ENCODE assay signal across 8 cellular contexts in genomic region chr3:46359748-46360509, GRCh38. TPM values are rescaled to one million over a fixed set of nuclear protein-coding genes. Genes with fewer than 3 reads are reported as not detected.
DNase-seq lines count a peak whose midpoint lies in the region; ATAC-seq and TF ChIP-seq lines count a peak whose summit lies in the region.

No MANE protein-coding gene starts in this region.

- ATAC-seq in DND-41 (ENCODE audit: insufficient read depth, low read depth) (peak; percentile 34; the same call in 1 of the 3 replicates), GM21786 (IDR thresholded peaks at IDR 0.05; ENCODE audit: unreplicated experiment) (peak; percentile 53), HG03521 (IDR thresholded peaks at IDR 0.05; ENCODE audit: unreplicated experiment) (no peak)

- in situ Hi-C loops in GM13976 (cut with MboI; ENCODE audit: low sequenced_read_pairs, unreplicated experiment) = loop anchor here (10.0 kb wide), 1 partner anchor 85 kb away; no protein-coding TSS in a partner anchor

- no peaks in the 10 kb centered on the region for H3K36me3 ChIP-seq in DND-41 (ENCODE audit: insufficient read depth, low read length)

- H3K9me3 ChIP-seq in DND-41 (ENCODE audit: insufficient read depth, low read length, severe bottlenecking) = no peaks in the 10 kb centered on the region

- no peaks in the 10 kb centered on the region for H3K79me2 ChIP-seq in DND-41 (ENCODE audit: insufficient read depth, low read length)

- no peaks in the 10 kb centered on the region for H4K20me1 ChIP-seq in DND-41 (ENCODE audit: insufficient read depth, low read length)

- no peak overlapping the region for H2AFZ ChIP-seq in DND-41 (ENCODE audit: low read depth, low read length)

- H3K9ac ChIP-seq in DND-41 (ENCODE audit: low read depth, low read length) = no peak overlapping the region

- no peak overlapping the region for H3K4me2 ChIP-seq in DND-41 (ENCODE audit: insufficient read depth, low read length)

- no peak for DNase-seq in DND-41
- peak; percentile 21 for DNase-seq in NCI-H226
- peak; percentile 15 for DNase-seq in fibroblast of the aortic adventitia (ENCODE audit: low read depth)
- no peak for DNase-seq in GM13976 (ENCODE audit: low spot score)
- DNase-seq in germinal center (ENCODE audit: low spot score) = no peak
- no peak for DNase-seq in stimulated activated CD8-positive, alpha-beta memory T cell treated with anti-CD3 and anti-CD28 coated beads, Interleukin-4, amount 100 ng/mL, for 48 hours

- no peak overlapping the region for H3K4me3 ChIP-seq in DND-41 (ENCODE audit: low read depth in 1 of 2, low read length in 2 of 2)
- H3K4me3 ChIP-seq in fibroblast of the aortic adventitia (ENCODE audit: low read depth, low read length) = no peak overlapping the region

- TF ChIP-seq CTCF in DND-41 (IDR thresholded peaks at IDR 0.05; ENCODE audit: borderline replicate concordance, extremely low read depth, low read length, poor library complexity, severe bottlenecking) (no peak), fibroblast of the aortic adventitia (IDR thresholded peaks at IDR 0.05; ENCODE audit: insufficient read depth, low read length) (no peak), GM13976 (IDR thresholded peaks at IDR 0.05; ENCODE audit: borderline replicate concordance, control extremely low read depth, extremely low read depth, insufficient read depth, missing control alignments) (no peak)

- H3K27me3 ChIP-seq in DND-41 (ENCODE audit: insufficient read depth, low read length, poor library complexity) = no peaks in the 10 kb centered on the region

- H3K27ac ChIP-seq in DND-41 (ENCODE audit: low read length) = no peak overlapping the region

- H3K4me1 ChIP-seq in DND-41 (ENCODE audit: insufficient read depth, low read length) = peaks cover 7% of the 10 kb centered on the region

RNA-seq across cellular contexts. Expression of gene CCR2, which starts 6.0 kb away (rescaled TPM):
- under 0.01 TPM in 1 of 2 replicates, not detected in the other for total RNA-seq in fibroblast of the aortic adventitia (ENCODE audit: low replicate concordance)

RNA-seq across cellular contexts. Expression of gene CCR5, which starts 10.8 kb away (rescaled TPM):
- not detected in 2 replicates for total RNA-seq in fibroblast of the aortic adventitia (ENCODE audit: low replicate concordance)

RNA-seq across cellular contexts. Expression of gene CCRL2, which starts 47.1 kb away (rescaled TPM):
- 0.54 TPM in 1 of 2 replicates, not detected in the other for total RNA-seq in fibroblast of the aortic adventitia (ENCODE audit: low replicate concordance)

Comparison
In these comparisons a context has a peak if more than half of its experiments do, and no peak if none do; other contexts are left out.
1. DNase-seq: peak in NCI-H226 (single experiment) and fibroblast of the aortic adventitia (single experiment); none in DND-41 (single experiment), GM13976 (single experiment), germinal center (single experiment) and stimulated activated CD8-positive, alpha-beta memory T cell treated with anti-CD3 and anti-CD28 coated beads, Interleukin-4, amount 100 ng/mL, for 48 hours (single experiment).